1 cellular context compared by ENCODE assay signal in genomic region chr15:85033148-85033547, GRCh38.
TF ChIP-seq lines count a peak whose summit lies in the region.

No MANE protein-coding gene starts in this region.

TF ChIP-seq in H1, 55 proteins besides CTCF, POLR2A, EP300 and RAD21:
- TF ChIP-seq USF2 (IDR thresholded peaks at IDR 0.05; ENCODE audit: low read length) (no peak), TAF1 (IDR thresholded peaks at IDR 0.05; ENCODE audit: low read depth, low read length) (no peak), SIN3A (conservative IDR thresholded peaks at IDR 0.05 in 1 of 2, IDR thresholded peaks at IDR 0.05 in 1 of 2; ENCODE audit: low read depth in 1 of 2, low read length in 2 of 2) (no peak), BRCA1 (IDR thresholded peaks at IDR 0.05; ENCODE audit: low read depth, low read length) (no peak), YY1 (IDR thresholded peaks at IDR 0.05; ENCODE audit: low read depth, low read length) (no peak), CTBP2 (IDR thresholded peaks at IDR 0.05; ENCODE audit: borderline replicate concordance, insufficient read depth, insufficient read length, low read length) (no peak), EZH2 (IDR thresholded peaks at IDR 0.05; ENCODE audit: low read depth, low read length, severe bottlenecking) (no peak), E2F6 (IDR thresholded peaks at IDR 0.05) (no peak), CHD2 (IDR thresholded peaks at IDR 0.05; ENCODE audit: low read length) (no peak), TCF12 (IDR thresholded peaks at IDR 0.05; ENCODE audit: low read depth, low read length) (no peak), JUN (IDR thresholded peaks at IDR 0.05; ENCODE audit: low read depth, low read length) (no peak), RNF2 (IDR thresholded peaks at IDR 0.05; ENCODE audit: borderline replicate concordance, low read depth, low read length, missing control alignments, poor library complexity, severe bottlenecking) (no peak), CHD1 (IDR thresholded peaks at IDR 0.05; ENCODE audit: low read depth, low read length) (no peak), FOSL1 (IDR thresholded peaks at IDR 0.05; ENCODE audit: insufficient read depth, low read depth, low read length) (no peak), BACH1 (IDR thresholded peaks at IDR 0.05; ENCODE audit: low read length) (no peak), PHF8 (conservative IDR thresholded peaks at IDR 0.05; ENCODE audit: low read depth, low read length) (no peak)
